Comparison of ENCODE assay signal across 9 cellular contexts in the genomic region with DNA sequence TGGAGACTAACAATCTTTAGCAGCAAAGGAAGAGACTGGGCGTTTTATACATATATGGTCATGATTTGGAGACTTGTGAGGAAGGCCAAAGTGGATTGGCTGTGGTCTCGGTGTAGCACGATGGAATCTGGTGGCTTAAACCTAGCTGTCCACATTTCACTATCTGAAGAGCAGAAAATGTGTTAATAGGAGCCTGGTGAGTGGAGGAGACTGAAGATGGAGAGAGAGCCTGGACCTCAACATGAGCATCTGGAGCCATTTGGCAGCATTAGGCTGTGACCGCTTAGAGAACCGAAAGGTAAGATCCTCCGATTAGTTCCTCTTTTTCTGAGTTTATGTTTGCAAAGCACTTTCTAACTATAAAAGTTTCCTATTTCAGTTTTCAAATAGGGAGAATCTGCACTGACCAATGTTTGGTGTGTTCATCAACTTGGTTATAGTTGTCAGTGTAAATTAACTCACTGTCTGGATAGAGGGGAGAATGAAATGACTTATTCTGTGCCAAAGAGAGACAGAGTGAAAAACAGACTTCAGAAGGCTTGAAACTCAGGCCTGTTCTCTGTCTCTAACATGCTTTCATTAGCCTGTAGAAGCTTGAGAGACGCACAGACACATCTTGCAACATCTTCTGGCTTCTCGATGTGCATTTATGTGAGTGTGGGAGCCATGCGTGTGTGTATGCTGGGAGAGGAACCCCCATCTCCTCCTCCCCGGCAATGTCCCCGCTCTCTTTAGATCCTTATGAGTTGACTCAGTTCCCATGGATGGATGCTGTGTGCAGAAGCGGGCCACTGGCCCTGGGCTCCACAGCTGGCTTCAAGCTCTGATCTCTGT.
DNase-seq lines count a peak whose midpoint lies in the region; ATAC-seq and TF ChIP-seq lines count a peak whose summit lies in the region.
"Had no signal": no experiment of that assay in that cellular context is flagged by ENCODE, and none has a peak within 500 bp of the region (broad histone marks: within the 10 kb centered on the region; RNA-seq: fewer than 3 reads in every experiment).

No MANE protein-coding gene starts in this region.

- no peaks in the 10 kb centered on the region for H3K9me3 ChIP-seq in left lung

- no peak overlapping the region for H3K4me3 ChIP-seq in left lung

- no peaks in the 10 kb centered on the region for H3K36me3 ChIP-seq in left lung

- POLR2A ChIA-PET in GM10248 (lab: Yijun Ruan, JAX), result no interaction called here

- intact Hi-C loops in left lung (cut with DNase I), result no loop called here

- CTCF ChIA-PET in GM10248 (lab: Yijun Ruan, JAX), result no interaction called here

- peak overlapping the region; percentile 57 to 72 for H3K27ac ChIP-seq in left lung

- no peaks in the 10 kb centered on the region for H3K27me3 ChIP-seq in left lung

- ATAC-seq in GM21528 (IDR thresholded peaks at IDR 0.05; ENCODE audit: low FRiP score, unreplicated experiment) (peak; percentile 99), HG03571 (IDR thresholded peaks at IDR 0.05; ENCODE audit: unreplicated experiment) (peak; percentile 98), left lung (peak; percentile 16)
- ATAC-seq: activated CD8-positive, alpha-beta memory T cell treated with anti-CD3 and anti-CD28 coated beads, Interleukin-2, amount 10 ng/mL, durations not matched to agents 7 days and 5 days had no signal

- DNase-seq in GM10248 (ENCODE audit: extremely low spot score), result peak; percentile 70
- DNase-seq in left lung, result no peak
- no peak for DNase-seq in RKO (ENCODE audit: low spot score)
- DNase-seq in SHP77 treated with DMSO at 0.1 percent for 48 hours (lab: John Stamatoyannopoulos, UW), result no peak
- DNase-seq in activated CD4-positive, alpha-beta T cell treated with anti-CD3 and anti-CD28 coated beads, Interleukin-2, amount 50 U/mL, for 1 hour, result no peak
- no peak for DNase-seq in superior temporal gyrus (ENCODE audit: extremely low spot score)
- DNase-seq: activated CD8-positive, alpha-beta memory T cell treated with anti-CD3 and anti-CD28 coated beads, Interleukin-2, amount 10 ng/mL, durations not matched to agents 7 days and 5 days had no signal

- H3K4me1 ChIP-seq in left lung, result peaks cover 0 to 23% of the 10 kb centered on the region in 2 donors

- TF ChIP-seq CTCF in GM10248 (IDR thresholded peaks at IDR 0.05; ENCODE audit: control extremely low read depth, extremely low read depth, low read depth, missing control alignments), result no peak
- no peak for TF ChIP-seq CTCF in left lung (IDR thresholded peaks at IDR 0.05)

Comparison
In these comparisons a context has a peak if more than half of its experiments do, and no peak if none do; other contexts are left out.
1. ATAC-seq: peak in every context shown above with its lines; median percentile 99 in GM21528; 98 in HG03571; 16 in left lung.